17 cellular contexts compared by ENCODE assay signal in genomic region chr17:60248618-60249516, GRCh38.
A peak's percentile ranks its signal among the peaks of the same experiment; 100 is the strongest.
DNase-seq lines count a peak whose midpoint lies in the region; ATAC-seq, FAIRE-seq and TF ChIP-seq lines count a peak whose summit lies in the region.
"Had no signal": no experiment of that assay in that cellular context is flagged by ENCODE, and none has a peak within 500 bp of the region (broad histone marks: within the 10 kb centered on the region; RNA-seq: fewer than 3 reads in every experiment).

No MANE protein-coding gene starts in this region.

- intact Hi-C loops in pancreas (cut with DNase I) (no loop called here), lower lobe of right lung (cut with DNase I) (no loop called here)

- no peaks in the 10 kb centered on the region for H3K27me3 ChIP-seq in brain microvascular endothelial cell (replicated peaks)
- no peaks in the 10 kb centered on the region for H3K27me3 ChIP-seq in pancreas
- no peaks in the 10 kb centered on the region for H3K27me3 ChIP-seq in lower lobe of right lung (ENCODE audit: low read depth)
- H3K27me3 ChIP-seq: right atrium auricular region had no signal

- no peak for TF ChIP-seq CTCF in brain microvascular endothelial cell (IDR thresholded peaks at IDR 0.05; ENCODE audit: low read depth, low read length, missing control alignments)
- no peak for TF ChIP-seq CTCF in pancreas (IDR thresholded peaks at IDR 0.05)
- TF ChIP-seq CTCF in lower lobe of right lung (IDR thresholded peaks at IDR 0.05): no peak

- in situ Hi-C loops in brain microvascular endothelial cell (cut with HindIII; ENCODE audit: low pct_ligation_motif_present, low sequenced_read_pairs): loop anchor here (25.0 kb wide), 1 partner anchor 163 kb away; the partner anchor contains the start of gene CHCT1

- peaks cover 4% of the 10 kb centered on the region for H3K36me3 ChIP-seq in brain microvascular endothelial cell (replicated peaks)
- H3K36me3 ChIP-seq in pancreas: peaks cover 0 to 12% (median 0%) of the 10 kb centered on the region in 3 donors
- H3K36me3 ChIP-seq in lower lobe of right lung: peaks cover 20% of the 10 kb centered on the region

- 83 to 87% methylated on average over 5 of the region's 5 CpGs for WGBS in pancreas, 2 donors

- H3K4me1 ChIP-seq in pancreas (no peaks in the 10 kb centered on the region), lower lobe of right lung (no peaks in the 10 kb centered on the region)
- H3K4me1 ChIP-seq: right atrium auricular region had no signal

- FAIRE-seq in HTR-8/SVneo (lab: Jason Lieb, UNC) (peak; percentile 74), pancreas (lab: Jason Lieb, UNC) (peak; percentile 9)

- DNase-seq in HTR-8/SVneo (ENCODE audit: insufficient read length, low spot score) (no peak), brain microvascular endothelial cell (no peak), inferior parietal cortex (ENCODE audit: extremely low spot score) (peak; percentile 13), pancreas (no peak), DMS79 (lab: John Stamatoyannopoulos, UW) (no peak), dedifferentiated amniotic fluid mesenchymal stem cell (ENCODE audit: extremely low spot score) (no peak), SHP77 treated with DMSO at 0.1 percent for 48 hours (lab: John Stamatoyannopoulos, UW) (no peak), lower lobe of right lung (no peak)
- DNase-seq: activated CD8-positive, alpha-beta memory T cell treated with anti-CD3 and anti-CD28 coated beads for 24 hours; CD8-positive, alpha-beta memory T cell; central memory CD4-positive, alpha-beta T cell; NCI-H1417 treated with DMSO at 0.1 percent for 48 hours; NCI-H226; stimulated activated naive CD8-positive, alpha-beta T cell treated with anti-CD3 and anti-CD28 coated beads, Interleukin-15, amount 100 ng/mL, for 72 hours; T-helper 1 cell had no signal

- no peaks in the 10 kb centered on the region for H3K9me3 ChIP-seq in pancreas
- no peaks in the 10 kb centered on the region for H3K9me3 ChIP-seq in lower lobe of right lung
- H3K9me3 ChIP-seq: right atrium auricular region had no signal

- H3K4me3 ChIP-seq in brain microvascular endothelial cell (ENCODE audit: low read depth, low read length) (no peak overlapping the region), pancreas (no peak overlapping the region), lower lobe of right lung (no peak overlapping the region)
- H3K4me3 ChIP-seq: right atrium auricular region had no signal

- ATAC-seq in pancreas: no peak
- no peak for ATAC-seq in lower lobe of right lung
- ATAC-seq: HCT116; stimulated activated naive CD8-positive, alpha-beta T cell treated with anti-CD3 and anti-CD28 coated beads, Interleukin-15, amount 100 ng/mL, for 72 hours had no signal

- peak overlapping the region; percentile 31 for H3K27ac ChIP-seq in brain microvascular endothelial cell
- no peak overlapping the region for H3K27ac ChIP-seq in pancreas
- no peak overlapping the region for H3K27ac ChIP-seq in lower lobe of right lung
- H3K27ac ChIP-seq: right atrium auricular region had no signal
